1 cellular context compared by ENCODE assay signal in the genomic region with DNA sequence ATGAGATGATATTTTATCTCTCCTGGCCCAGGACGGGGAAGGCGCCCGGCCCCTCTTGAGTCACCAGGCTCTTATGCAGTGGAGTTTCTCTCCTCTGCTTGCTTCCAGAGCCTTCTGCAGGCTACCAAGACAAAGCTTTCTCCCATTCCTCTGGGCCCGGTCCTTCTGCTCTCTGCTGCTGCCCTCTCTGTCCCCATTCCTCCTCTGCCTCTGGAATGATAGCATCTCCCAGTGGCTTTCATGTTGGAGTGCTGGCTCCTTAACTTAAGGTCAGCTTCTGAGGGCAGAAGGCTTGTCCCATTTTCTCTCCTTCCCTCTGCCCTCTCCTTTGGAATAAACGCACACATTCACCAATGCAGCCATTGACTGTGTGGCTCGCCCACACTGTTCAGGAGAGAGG.
TF ChIP-seq lines count a peak whose summit lies in the region.

No MANE protein-coding gene starts in this region.

TF ChIP-seq in IMR-90, 13 proteins besides CTCF, POLR2A, EP300 and RAD21 (continued from another document):
- TF ChIP-seq BHLHE40 (IDR thresholded peaks at IDR 0.05; ENCODE audit: low read depth, low read length) (no peak), CEBPB (IDR thresholded peaks at IDR 0.05; ENCODE audit: low read depth, low read length) (no peak), RCOR1 (IDR thresholded peaks at IDR 0.05; ENCODE audit: insufficient replicate concordance, low read length) (no peak), SMC3 (IDR thresholded peaks at IDR 0.05; ENCODE audit: low read depth, low read length) (no peak), CHD1 (IDR thresholded peaks at IDR 0.05; ENCODE audit: low read depth, low read length) (no peak), MAFK (IDR thresholded peaks at IDR 0.05; ENCODE audit: low read depth, low read length) (no peak), MXI1 (IDR thresholded peaks at IDR 0.05; ENCODE audit: borderline replicate concordance, low read depth, low read length) (no peak)
